In the genomic region with DNA sequence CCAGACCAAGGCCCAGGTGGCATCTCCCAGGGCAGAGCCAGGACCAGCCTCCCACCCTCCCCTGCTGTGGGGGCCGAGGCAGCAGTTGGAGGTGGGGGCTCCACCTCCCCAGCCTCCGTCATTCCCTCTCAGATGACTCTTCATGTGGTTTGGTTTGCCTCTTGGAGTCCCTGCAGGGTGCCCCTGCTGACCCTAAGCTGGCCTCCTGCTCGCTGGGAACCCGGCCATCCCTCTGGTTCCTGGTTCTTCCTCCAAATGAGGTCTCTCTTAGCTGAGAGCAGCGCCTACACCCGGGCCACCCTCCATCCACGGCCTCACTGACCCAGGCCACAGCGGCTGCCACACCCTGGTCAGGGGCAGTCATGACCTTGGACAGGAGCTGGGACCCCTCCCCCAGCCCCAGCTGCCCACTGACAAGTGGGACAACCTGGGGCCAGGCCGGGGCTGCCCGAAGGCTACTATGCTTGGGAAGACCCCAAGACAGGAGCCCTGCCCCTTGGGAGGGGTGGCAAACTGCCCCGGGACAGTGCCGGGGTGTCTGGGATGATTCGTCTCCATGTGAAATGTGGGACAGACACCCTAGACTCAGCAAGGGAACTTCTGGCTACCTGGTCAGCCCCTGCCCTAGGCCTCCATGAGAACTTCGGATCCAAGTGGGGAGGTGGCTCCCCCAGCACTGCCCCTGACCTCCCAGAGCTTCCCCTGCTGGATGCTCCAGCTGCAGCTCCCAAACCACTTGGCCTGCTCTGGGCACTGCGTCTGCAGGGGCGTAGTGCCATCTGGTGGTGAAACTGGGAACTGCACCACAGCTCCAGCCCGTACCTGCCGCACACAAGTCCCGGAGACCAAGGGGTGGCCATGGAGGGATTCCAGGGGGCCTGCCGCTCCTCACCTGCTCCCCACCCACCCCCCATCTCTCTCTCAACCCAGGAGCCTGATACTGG, we compare ENCODE assay signal across 8 cellular contexts.
DNase-seq lines count a peak whose midpoint lies in the region; ATAC-seq and TF ChIP-seq lines count a peak whose summit lies in the region.

No MANE protein-coding gene starts in this region.

- H3F3A ChIP-seq in neural cell (ENCODE audit: insufficient read depth, low read length, poor library complexity, severe bottlenecking): no peaks in the 10 kb centered on the region

- peak; percentile 99 for TF ChIP-seq CTCF in Calu3 (IDR thresholded peaks at IDR 0.05; ENCODE audit: unreplicated experiment)
- peak; percentile 93 for TF ChIP-seq CTCF in Panc1 (IDR thresholded peaks at IDR 0.05)
- TF ChIP-seq CTCF in neural cell (IDR thresholded peaks at IDR 0.05; ENCODE audit: poor library complexity, severe bottlenecking): peak; percentile 98

- no peaks in the 10 kb centered on the region for H3K9me3 ChIP-seq in Panc1 (ENCODE audit: control insufficient read depth, insufficient read depth, low read depth, low read length)
- H3K9me3 ChIP-seq in neural cell (ENCODE audit: low read length): no peaks in the 10 kb centered on the region

- H3K27ac ChIP-seq in Panc1 (ENCODE audit: low read length) (no peak overlapping the region), neural cell (ENCODE audit: low read length) (no peak overlapping the region)

- peak; percentile 94 for TF ChIP-seq RAD21 in neural cell (conservative IDR thresholded peaks at IDR 0.05)

- intact Hi-C loops in Calu3 (cut with micrococcal nuclease; ENCODE audit: unreplicated experiment) (loop anchor here (10.0 kb wide), 1 partner anchor 431 kb away; no protein-coding TSS in a partner anchor), Panc1 (cut with micrococcal nuclease; ENCODE audit: unreplicated experiment) (loop anchor here (5.0 kb wide), 1 partner anchor 63 kb away; no protein-coding TSS in a partner anchor)

- H3K4me2 ChIP-seq in neural cell (ENCODE audit: low read length): no peak overlapping the region

- H3K36me3 ChIP-seq in Panc1 (ENCODE audit: control insufficient read depth, insufficient read depth, low read length): no peaks in the 10 kb centered on the region
- H3K36me3 ChIP-seq in neural cell (ENCODE audit: insufficient read depth, low read length): no peaks in the 10 kb centered on the region

- CTCF ChIA-PET in Calu3 (lab: Charles Lee): interaction anchor here (0.6 to 1.4 kb wide), 12 partner anchors 19 to 458 kb away, joined by 3 to 16 read pairs (median 5); partner anchors contain the start of genes BCR and RSPH14
- CTCF ChIA-PET in Panc1 (lab: Charles Lee): interaction anchor here (0.6 to 1.3 kb wide), 7 partner anchors 53 to 274 kb away, joined by 3 to 7 read pairs (median 4); no protein-coding TSS in a partner anchor

- no peak for TF ChIP-seq EP300 in neural cell (conservative IDR thresholded peaks at IDR 0.05; ENCODE audit: poor library complexity, severe bottlenecking)

- POLR2A ChIA-PET in Panc1 (lab: Charles Lee): interaction anchor here (0.6 kb wide), 1 partner anchor 196 kb away, joined by 5 read pairs; no protein-coding TSS in a partner anchor

- H3K27me3 ChIP-seq in Panc1 (ENCODE audit: control insufficient read depth, insufficient read depth, low read length) (no peaks in the 10 kb centered on the region), neural cell (ENCODE audit: insufficient read depth, low read depth, low read length) (no peaks in the 10 kb centered on the region)

- BruUV-seq in Calu3 (replicated peaks; lab: Mats Ljungman, UMichigan): no TSS peak
- BruUV-seq in Panc1 (replicated peaks; lab: Mats Ljungman, UMichigan): no TSS peak

- no peak overlapping the region for H3K4me3 ChIP-seq in Panc1 (ENCODE audit: low read depth in 2 of 2, low read length in 2 of 2)
- H3K4me3 ChIP-seq in neural cell (ENCODE audit: low read length): no peak overlapping the region

- no peaks in the 10 kb centered on the region for H3K4me1 ChIP-seq in Panc1 (ENCODE audit: control insufficient read depth, insufficient read depth, low read length)

- no peak overlapping the region for H3K9ac ChIP-seq in neural cell (ENCODE audit: low read length)

- H3K79me2 ChIP-seq in neural cell (replicated peaks; ENCODE audit: insufficient read depth, low read length): no peaks in the 10 kb centered on the region

- no peaks in the 10 kb centered on the region for H3K4me1 Mint-ChIP-seq in Calu3 (ENCODE audit: low read depth, unreplicated experiment)
- H3K4me1 Mint-ChIP-seq in activated T-cell treated with anti-CD3 and anti-CD28 coated beads, Interleukin-2, amount 50 U/mL, for 4 hours (ENCODE audit: low read depth): no peaks in the 10 kb centered on the region

- in situ Hi-C loops in Panc1 (cut with HindIII; ENCODE audit: low pct_unique_long_range_greater_than_20kb, low sequenced_read_pairs): no loop called here

- peaks cover 12% of the 10 kb centered on the region for H3K27me3 Mint-ChIP-seq in Calu3 (ENCODE audit: unreplicated experiment)
- peaks cover 3% of the 10 kb centered on the region for H3K27me3 Mint-ChIP-seq in activated T-cell treated with anti-CD3 and anti-CD28 coated beads, Interleukin-2, amount 50 U/mL, for 4 hours (ENCODE audit: low read depth)

- DNase-seq in Calu3 (peak; percentile 88), HuH-7.5 (ENCODE audit: low spot score) (peak; percentile 98), Panc1 (ENCODE audit: low read depth, low spot score) (peak; percentile 64), fibroblast of peridontal ligament (ENCODE audit: extremely low read depth) (peak; percentile 74)
- DNase-seq in activated T-cell treated with anti-CD3 and anti-CD28 coated beads, Interleukin-2, amount 50 U/mL, for 4 hours: peak; percentile 83
- peak; percentile 65 for DNase-seq in stimulated activated naive CD4-positive, alpha-beta T cell treated with Interleukin-2 at 50 U/mL for 16 hours (lab: John Stamatoyannopoulos, UW)

- H3K27ac Mint-ChIP-seq in Calu3 (ENCODE audit: unreplicated experiment): no peak overlapping the region

- H3K9me2 ChIP-seq in neural cell (ENCODE audit: insufficient read depth, low read length): no peaks in the 10 kb centered on the region

- H3K9me3 Mint-ChIP-seq in Calu3 (ENCODE audit: low read depth, unreplicated experiment): no peaks in the 10 kb centered on the region
- no peaks in the 10 kb centered on the region for H3K9me3 Mint-ChIP-seq in activated T-cell treated with anti-CD3 and anti-CD28 coated beads, Interleukin-2, amount 50 U/mL, for 4 hours

- no peak overlapping the region for H2AFZ ChIP-seq in neural cell (ENCODE audit: low read depth, low read length)

- no peaks in the 10 kb centered on the region for H4K20me1 ChIP-seq in neural cell (ENCODE audit: insufficient read depth)

- H3K4me3 Mint-ChIP-seq in Calu3 (ENCODE audit: low read depth, unreplicated experiment): no peak overlapping the region
- no peak overlapping the region for H3K4me3 Mint-ChIP-seq in activated T-cell treated with anti-CD3 and anti-CD28 coated beads, Interleukin-2, amount 50 U/mL, for 4 hours

- no peaks in the 10 kb centered on the region for H3K36me3 Mint-ChIP-seq in Calu3 (ENCODE audit: insufficient read depth, unreplicated experiment)
- no peaks in the 10 kb centered on the region for H3K36me3 Mint-ChIP-seq in activated T-cell treated with anti-CD3 and anti-CD28 coated beads, Interleukin-2, amount 50 U/mL, for 4 hours (ENCODE audit: insufficient read depth)

- peak; percentile 93 for ATAC-seq in Panc1
- peak; percentile 84 to 90 for ATAC-seq in activated T-cell treated with anti-CD3 and anti-CD28 coated beads, Interleukin-2, amount 50 U/mL, for 4 hours
- ATAC-seq in HG02588 (IDR thresholded peaks at IDR 0.05; ENCODE audit: unreplicated experiment): no peak

TF ChIP-seq in neural cell, 6 proteins besides CTCF, POLR2A, EP300 and RAD21:
- TF ChIP-seq, protein P1, sequence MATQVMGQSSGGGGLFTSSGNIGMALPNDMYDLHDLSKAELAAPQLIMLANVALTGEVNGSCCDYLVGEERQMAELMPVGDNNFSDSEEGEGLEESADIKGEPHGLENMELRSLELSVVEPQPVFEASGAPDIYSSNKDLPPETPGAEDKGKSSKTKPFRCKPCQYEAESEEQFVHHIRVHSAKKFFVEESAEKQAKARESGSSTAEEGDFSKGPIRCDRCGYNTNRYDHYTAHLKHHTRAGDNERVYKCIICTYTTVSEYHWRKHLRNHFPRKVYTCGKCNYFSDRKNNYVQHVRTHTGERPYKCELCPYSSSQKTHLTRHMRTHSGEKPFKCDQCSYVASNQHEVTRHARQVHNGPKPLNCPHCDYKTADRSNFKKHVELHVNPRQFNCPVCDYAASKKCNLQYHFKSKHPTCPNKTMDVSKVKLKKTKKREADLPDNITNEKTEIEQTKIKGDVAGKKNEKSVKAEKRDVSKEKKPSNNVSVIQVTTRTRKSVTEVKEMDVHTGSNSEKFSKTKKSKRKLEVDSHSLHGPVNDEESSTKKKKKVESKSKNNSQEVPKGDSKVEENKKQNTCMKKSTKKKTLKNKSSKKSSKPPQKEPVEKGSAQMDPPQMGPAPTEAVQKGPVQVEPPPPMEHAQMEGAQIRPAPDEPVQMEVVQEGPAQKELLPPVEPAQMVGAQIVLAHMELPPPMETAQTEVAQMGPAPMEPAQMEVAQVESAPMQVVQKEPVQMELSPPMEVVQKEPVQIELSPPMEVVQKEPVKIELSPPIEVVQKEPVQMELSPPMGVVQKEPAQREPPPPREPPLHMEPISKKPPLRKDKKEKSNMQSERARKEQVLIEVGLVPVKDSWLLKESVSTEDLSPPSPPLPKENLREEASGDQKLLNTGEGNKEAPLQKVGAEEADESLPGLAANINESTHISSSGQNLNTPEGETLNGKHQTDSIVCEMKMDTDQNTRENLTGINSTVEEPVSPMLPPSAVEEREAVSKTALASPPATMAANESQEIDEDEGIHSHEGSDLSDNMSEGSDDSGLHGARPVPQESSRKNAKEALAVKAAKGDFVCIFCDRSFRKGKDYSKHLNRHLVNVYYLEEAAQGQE (IDR thresholded peaks at IDR 0.05; ENCODE audit: borderline replicate concordance): no peak
- TF ChIP-seq POLR2AphosphoS5 (IDR thresholded peaks at IDR 0.05): no peak
- peak; percentile 96 for TF ChIP-seq SMC3 (conservative IDR thresholded peaks at IDR 0.05; ENCODE audit: poor library complexity)
- no peak for TF ChIP-seq TAF1 (IDR thresholded peaks at IDR 0.05; ENCODE audit: low read depth)
- no peak for TF ChIP-seq MXI1 (conservative IDR thresholded peaks at IDR 0.05; ENCODE audit: poor library complexity, severe bottlenecking)
